In the genomic region with DNA sequence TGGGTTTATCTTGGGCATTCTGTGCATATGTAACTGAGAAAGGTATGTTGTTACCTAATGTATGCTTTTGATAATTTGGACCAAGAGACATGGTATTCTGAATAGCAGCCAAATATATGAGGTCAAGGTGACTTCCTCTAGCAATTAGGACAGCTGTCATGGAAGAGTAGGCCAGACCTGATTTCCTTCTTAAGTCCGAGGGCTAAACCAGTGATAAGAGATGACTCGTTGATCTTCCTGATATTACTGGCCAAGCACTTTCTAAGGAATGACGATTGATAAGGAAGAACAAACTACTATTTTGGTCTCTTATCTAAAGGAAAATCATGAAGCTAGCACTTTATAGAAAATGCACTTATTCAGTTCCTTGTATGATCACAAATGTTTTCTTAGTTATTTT, we compare ENCODE assay signal across 12 cellular contexts. TPM values are rescaled to one million over a fixed set of nuclear protein-coding genes. Genes with fewer than 3 reads are reported as not detected.
DNase-seq lines count a peak whose midpoint lies in the region; ATAC-seq and TF ChIP-seq lines count a peak whose summit lies in the region.
"Had no signal": no experiment of that assay in that cellular context is flagged by ENCODE, and none has a peak within 500 bp of the region (broad histone marks: within the 10 kb centered on the region; RNA-seq: fewer than 3 reads in every experiment).

No MANE protein-coding gene starts in this region.

- TF ChIP-seq CTCF in PC-9 (conservative IDR thresholded peaks at IDR 0.05) = no peak
- no peak for TF ChIP-seq CTCF in esophagus squamous epithelium (IDR thresholded peaks at IDR 0.05)

- no TSS peak for BruUV-seq in PC-9 (replicated peaks; lab: Mats Ljungman, UMichigan)

- TF ChIP-seq POLR2A in esophagus squamous epithelium (IDR thresholded peaks at IDR 0.05) = no peak

- H4K20me1 ChIP-seq in PC-9 (ENCODE audit: insufficient read depth) = no peaks in the 10 kb centered on the region

- H3K36me3 ChIP-seq in PC-9 (ENCODE audit: low read depth) (peaks cover 7% of the 10 kb centered on the region; the same call in 1 of the 2 replicates), esophagus squamous epithelium (no peaks in the 10 kb centered on the region), skeletal muscle tissue (ENCODE audit: control insufficient read depth in 3 of 3, insufficient read depth in 3 of 3, low read length in 3 of 3) (no peaks in the 10 kb centered on the region), MG63 (peaks cover 11% of the 10 kb centered on the region)
- H3K36me3 ChIP-seq: gastroesophageal sphincter had no signal

- H3K9me3 ChIP-seq in PC-9 (ENCODE audit: insufficient read depth, low read depth) = no peaks in the 10 kb centered on the region
- no peaks in the 10 kb centered on the region for H3K9me3 ChIP-seq in esophagus squamous epithelium
- no peaks in the 10 kb centered on the region for H3K9me3 ChIP-seq in skeletal muscle tissue (ENCODE audit: control insufficient read depth in 3 of 3, low read length in 3 of 3)
- no peaks in the 10 kb centered on the region for H3K9me3 ChIP-seq in MG63
- H3K9me3 ChIP-seq: gastroesophageal sphincter had no signal

- H3K27me3 ChIP-seq in PC-9 (ENCODE audit: insufficient read depth, low read depth) (no peaks in the 10 kb centered on the region), esophagus squamous epithelium (no peaks in the 10 kb centered on the region), skeletal muscle tissue (ENCODE audit: control insufficient read depth in 3 of 3, insufficient read depth in 3 of 3, low read length in 3 of 3) (no peaks in the 10 kb centered on the region), MG63 (no peaks in the 10 kb centered on the region)
- H3K27me3 ChIP-seq: gastroesophageal sphincter had no signal

- H3K9me2 ChIP-seq in PC-9 (ENCODE audit: insufficient read depth) = no peaks in the 10 kb centered on the region

- DNase-seq in EH (ENCODE audit: low read depth) = peak; percentile 37
- peak in 1 of 2 experiments; percentile 92 for DNase-seq in PC-9
- no peak for DNase-seq in esophagus squamous epithelium (lab: John Stamatoyannopoulos, UW)
- no peak for DNase-seq in activated T-cell treated with anti-CD3 and anti-CD28 coated beads for 4 hours
- DNase-seq in MG63 = no peak
- DNase-seq in stimulated activated CD4-positive, alpha-beta T cell treated with anti-CD3 and anti-CD28 coated beads, Interleukin-4, amount 100 ng/mL, for 24 hours = no peak
- DNase-seq: activated CD4-positive, alpha-beta T cell treated with anti-CD3 and anti-CD28 coated beads, Interleukin-2, amount 50 U/mL, for 1 hour; activated gamma-delta T cell; NCI-H524 had no signal

- H2AFZ ChIP-seq in PC-9 = no peak overlapping the region

- peak overlapping the region; percentile 76 for H3K4me2 ChIP-seq in PC-9

- H3K4me3 ChIP-seq in PC-9 (peak overlapping the region; percentile 32; the same call in 1 of the 2 replicates), esophagus squamous epithelium (no peak overlapping the region), skeletal muscle tissue (ENCODE audit: low read length in 3 of 3) (no peak overlapping the region), MG63 (no peak overlapping the region)
- H3K4me3 ChIP-seq: gastroesophageal sphincter had no signal

- no peak overlapping the region for H3K9ac ChIP-seq in skeletal muscle tissue (ENCODE audit: low read depth in 1 of 3, low read length in 3 of 3)

- CTCF ChIA-PET in PC-9 (lab: Charles Lee) = interaction anchor here (0.6 kb wide), 1 partner anchor 45 kb away, joined by 3 read pairs; no protein-coding TSS in a partner anchor

- 25 to 33% methylated on average over 3 of the region's 3 CpGs for WGBS in esophagus squamous epithelium, 2 donors

- intact Hi-C loops in PC-9 (cut with micrococcal nuclease; ENCODE audit: unreplicated experiment) (loop anchor here (5.0 kb wide), 1 partner anchor 116 kb away; the partner anchor contains the start of gene SLC1A5), esophagus squamous epithelium (cut with DNase I) (no loop called here)

- H3K79me2 ChIP-seq in PC-9 (ENCODE audit: low read depth) = peaks cover 88% of the 10 kb centered on the region

- POLR2A ChIA-PET in PC-9 (lab: Charles Lee; ENCODE audit: unreplicated experiment) = interaction anchor here (0.6 kb wide), 2 partner anchors 10 to 189 kb away, joined by 3 to 10 read pairs; no protein-coding TSS in a partner anchor

- H3F3A ChIP-seq in PC-9 (ENCODE audit: insufficient read depth, low read depth) = peaks cover 79% of the 10 kb centered on the region

- H3K27ac ChIP-seq in PC-9 = peak overlapping the region; percentile 95
- peak overlapping the region; percentile 76 to 88 (median 84) for H3K27ac ChIP-seq in esophagus squamous epithelium
- H3K27ac ChIP-seq in skeletal muscle tissue (ENCODE audit: low read depth, low read length) = peak overlapping the region; percentile 64

- no peak for ATAC-seq in HG03039 (IDR thresholded peaks at IDR 0.05; ENCODE audit: unreplicated experiment)
- ATAC-seq: gastroesophageal sphincter had no signal

- H3K4me1 ChIP-seq in PC-9 (replicated peaks; ENCODE audit: insufficient read depth) (peaks cover 71% of the 10 kb centered on the region), esophagus squamous epithelium (peaks cover 24 to 84% (median 58%) of the 10 kb centered on the region in 3 donors), skeletal muscle tissue (ENCODE audit: control insufficient read depth in 3 of 3, insufficient read depth in 3 of 3, low read length in 3 of 3) (peaks cover 27 to 33% (median 32%) of the 10 kb centered on the region in 3 donors)

RNA-seq across cellular contexts. Expression of gene ARHGAP35, which starts 42.7 kb away (rescaled TPM):
- total RNA-seq in PC-9 (2021) (87.8 and 104 TPM in 2 replicates), esophagus squamous epithelium (10 to 100 TPM; 28.6 to 41.6 (median 32.1) TPM), skeletal muscle tissue (30.3 TPM)
- total RNA-seq in MG63 (2014; rRNA removed; shearing (Covaris generic); ENCODE audit: low replicate concordance) = 7.8 and 14.7 TPM in 2 replicates

RNA-seq across cellular contexts. Expression of gene AP2S1, which starts 52.8 kb away (rescaled TPM):
- total RNA-seq in PC-9 (2021) (332 and 411 TPM in 2 replicates), esophagus squamous epithelium (100 to 1,000 TPM in 3 of 4 donors, 10 to 100 TPM in 1; 83.0 to 230 (median 133) TPM), skeletal muscle tissue (50.1 TPM)
- total RNA-seq in MG63 (2014; rRNA removed; shearing (Covaris generic); ENCODE audit: low replicate concordance) = 216 and 390 TPM in 2 replicates
